ENCODE assay signal across 1 cellular context in the genomic region with DNA sequence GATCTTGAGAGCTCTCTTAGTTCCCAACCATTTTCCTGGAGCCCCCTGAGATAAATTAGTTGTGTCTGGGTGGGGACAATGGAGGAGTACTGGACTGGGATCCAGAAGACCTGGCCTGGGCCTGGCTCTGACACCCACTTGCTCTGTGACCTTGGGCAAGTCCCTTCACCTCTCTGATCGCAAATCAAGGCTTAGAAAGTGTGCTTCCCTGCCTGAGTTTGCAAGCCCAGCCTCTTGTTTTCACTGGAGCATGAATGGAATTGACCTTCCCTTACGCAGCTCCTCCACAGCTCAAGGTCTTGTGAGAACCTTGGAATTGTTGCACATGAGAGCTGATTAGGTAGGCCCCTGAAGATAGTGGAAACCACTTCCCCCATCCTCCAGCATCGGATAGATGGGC.
TF ChIP-seq lines count a peak whose summit lies in the region.

No MANE protein-coding gene starts in this region.

TF ChIP-seq in H1, 55 proteins besides CTCF, POLR2A, EP300 and RAD21:
- TF ChIP-seq GABPA (IDR thresholded peaks at IDR 0.05; ENCODE audit: borderline replicate concordance, insufficient read depth, low read length) (no peak), TCF12 (IDR thresholded peaks at IDR 0.05; ENCODE audit: low read depth, low read length) (no peak), KDM4A (IDR thresholded peaks at IDR 0.05; ENCODE audit: low read depth, low read length, severe bottlenecking) (no peak), SIN3A (conservative IDR thresholded peaks at IDR 0.05 in 1 of 2, IDR thresholded peaks at IDR 0.05 in 1 of 2; ENCODE audit: low read depth in 1 of 2, low read length in 2 of 2) (no peak), SIX5 (IDR thresholded peaks at IDR 0.05; ENCODE audit: low read depth, low read length) (no peak), CTBP2 (IDR thresholded peaks at IDR 0.05; ENCODE audit: borderline replicate concordance, insufficient read depth, insufficient read length, low read length) (no peak), EGR1 (IDR thresholded peaks at IDR 0.05; ENCODE audit: borderline replicate concordance, low read depth, low read length) (no peak), BACH1 (IDR thresholded peaks at IDR 0.05; ENCODE audit: low read length) (no peak), KDM1A (IDR thresholded peaks at IDR 0.05; ENCODE audit: borderline replicate concordance, low read length) (no peak), CHD1 (IDR thresholded peaks at IDR 0.05; ENCODE audit: low read depth, low read length) (no peak)
